ENCODE assay signal across 10 cellular contexts in the genomic region with DNA sequence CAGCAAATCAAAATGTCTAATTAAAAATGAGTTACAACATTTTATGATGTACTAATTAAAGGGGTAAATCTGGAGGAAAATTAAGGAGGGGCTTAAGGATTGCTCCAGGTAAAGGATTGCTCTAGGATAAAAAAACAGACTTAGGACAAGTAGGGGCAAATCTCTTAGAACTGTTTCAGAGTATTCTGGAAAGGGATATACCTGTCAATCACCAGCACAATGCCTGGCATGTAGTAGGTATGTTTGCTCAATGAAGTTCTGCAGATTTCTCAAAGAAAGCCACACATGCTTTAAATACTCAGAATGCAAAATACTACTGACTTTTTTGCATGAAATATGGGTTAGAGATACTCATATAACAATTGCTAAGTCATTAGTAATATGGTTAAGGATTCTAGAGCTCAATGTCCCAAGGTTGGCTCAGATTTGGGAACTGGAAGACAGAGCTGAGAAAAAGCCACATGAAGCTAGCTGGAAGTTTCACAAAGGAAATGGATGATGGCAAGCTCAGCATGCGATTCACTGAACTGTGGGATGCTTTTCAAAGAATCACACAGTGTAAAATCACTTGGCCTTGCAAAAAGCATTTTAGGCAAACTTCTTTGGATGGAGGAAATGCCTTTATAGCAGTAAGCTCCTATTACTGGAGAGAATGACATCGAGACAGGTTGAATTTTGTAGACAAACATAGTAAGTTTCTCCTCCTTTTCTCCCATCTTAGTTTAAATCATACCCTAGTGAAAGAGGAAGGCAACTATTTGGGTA.
DNase-seq lines count a peak whose midpoint lies in the region; ATAC-seq and TF ChIP-seq lines count a peak whose summit lies in the region.
"Had no signal": no experiment of that assay in that cellular context is flagged by ENCODE, and none has a peak within 500 bp of the region (broad histone marks: within the 10 kb centered on the region; RNA-seq: fewer than 3 reads in every experiment).

No MANE protein-coding gene starts in this region.

- H3K9ac ChIP-seq in MM.1S (ENCODE audit: low read length) = peak overlapping the region; percentile 12; the same call in 1 of the 2 replicates

- intact Hi-C loops in adrenal gland (cut with DNase I) = no loop called here

- peak overlapping the region; percentile 47; the same call in 1 of the 2 replicates for H3K27ac ChIP-seq in MM.1S (ENCODE audit: low read length)
- H3K27ac ChIP-seq in adrenal gland = peak overlapping the region in 2 of 5 donors; percentile 6 to 24
- H3K27ac ChIP-seq: lower lobe of right lung had no signal

- no peaks in the 10 kb centered on the region for H3K9me3 ChIP-seq in MM.1S (replicated peaks; ENCODE audit: insufficient read depth, low read length)
- peaks cover 0 to 5% (median 0%) of the 10 kb centered on the region in 3 donors for H3K9me3 ChIP-seq in adrenal gland (replicated peaks in 1 of 3)
- H3K9me3 ChIP-seq: lower lobe of right lung had no signal

- H3K27me3 ChIP-seq in MM.1S (replicated peaks; ENCODE audit: insufficient read depth, low read length) = no peaks in the 10 kb centered on the region
- H3K27me3 ChIP-seq in adrenal gland = no peaks in the 10 kb centered on the region

- H3K4me3 ChIP-seq in MM.1S (ENCODE audit: low read length) = peak overlapping the region; percentile 45
- no peak overlapping the region for H3K4me3 ChIP-seq in adrenal gland
- H3K4me3 ChIP-seq: lower lobe of right lung had no signal

- TF ChIP-seq CTCF in MM.1S (IDR thresholded peaks at IDR 0.05; ENCODE audit: low read length) (no peak), adrenal gland (IDR thresholded peaks at IDR 0.05) (no peak), nephron progenitor cell (IDR thresholded peaks at IDR 0.05) (no peak)

- H3K9me2 ChIP-seq in MM.1S (replicated peaks; ENCODE audit: insufficient read depth, low read length) = no peaks in the 10 kb centered on the region

- peaks cover 47% of the 10 kb centered on the region for H3K4me1 ChIP-seq in MM.1S (ENCODE audit: low read length)
- peaks cover 21 to 55% of the 10 kb centered on the region in 2 donors for H3K4me1 ChIP-seq in adrenal gland (replicated peaks in 1 of 2)

- peaks cover 7% of the 10 kb centered on the region for H3K4me1 Mint-ChIP-seq in nephron progenitor cell

- H3K4me2 ChIP-seq in MM.1S (ENCODE audit: low read depth, low read length) = peak overlapping the region; percentile 78

- peaks cover 4% of the 10 kb centered on the region for H3K27me3 Mint-ChIP-seq in nephron progenitor cell (ENCODE audit: low read depth, poor library complexity)

- WGBS in adrenal gland, 4 donors = 67 to 78% (median 67%) methylated on average over 2 of the region's 2 CpGs

- peaks cover 46% of the 10 kb centered on the region for H3F3A ChIP-seq in MM.1S (ENCODE audit: insufficient read depth, low read length)

- H3K79me2 ChIP-seq in MM.1S (ENCODE audit: low read length) = peaks cover 25% of the 10 kb centered on the region

- H3K9me3 Mint-ChIP-seq in nephron progenitor cell = peaks cover 7% of the 10 kb centered on the region

- H3K36me3 ChIP-seq in MM.1S (replicated peaks; ENCODE audit: insufficient read depth, low read length) (no peaks in the 10 kb centered on the region), adrenal gland (replicated peaks in 1 of 2) (no peaks in the 10 kb centered on the region)
- H3K36me3 ChIP-seq: lower lobe of right lung had no signal

- peak; percentile 16 for DNase-seq in MM.1S
- peak; percentile 55 for DNase-seq in midbrain (lab: John Stamatoyannopoulos, UW)
- no peak for DNase-seq in adrenal gland
- no peak for DNase-seq in AG08396 (ENCODE audit: low spot score)
- DNase-seq in SW480 (ENCODE audit: low spot score) = no peak
- no peak for DNase-seq in nephron progenitor cell
- DNase-seq: lower lobe of right lung, PC-3 had no signal

- no peak for TF ChIP-seq POLR2A in adrenal gland (IDR thresholded peaks at IDR 0.05)

- H2AFZ ChIP-seq in MM.1S (ENCODE audit: low read length) = no peak overlapping the region

- no peak overlapping the region for H3K27ac Mint-ChIP-seq in nephron progenitor cell

- no peak overlapping the region for H3K4me3 Mint-ChIP-seq in nephron progenitor cell

- H3K36me3 Mint-ChIP-seq in nephron progenitor cell (ENCODE audit: low read depth) = no peaks in the 10 kb centered on the region

- ATAC-seq in GM18517 (IDR thresholded peaks at IDR 0.05; ENCODE audit: unreplicated experiment) (peak; percentile 45), GM21786 (IDR thresholded peaks at IDR 0.05; ENCODE audit: unreplicated experiment) (peak; percentile 38)

- no peaks in the 10 kb centered on the region for H4K20me1 ChIP-seq in MM.1S (ENCODE audit: insufficient read depth, low read length)

Comparison
In these comparisons a context has a peak if more than half of its experiments do, and no peak if none do; other contexts are left out.
1. DNase-seq: peak in MM.1S (single experiment) and midbrain (single experiment); none in adrenal gland (0 of 7), AG08396 (single experiment), SW480 (single experiment) and nephron progenitor cell (single experiment).